13 cellular contexts compared by ENCODE assay signal in the genomic region with DNA sequence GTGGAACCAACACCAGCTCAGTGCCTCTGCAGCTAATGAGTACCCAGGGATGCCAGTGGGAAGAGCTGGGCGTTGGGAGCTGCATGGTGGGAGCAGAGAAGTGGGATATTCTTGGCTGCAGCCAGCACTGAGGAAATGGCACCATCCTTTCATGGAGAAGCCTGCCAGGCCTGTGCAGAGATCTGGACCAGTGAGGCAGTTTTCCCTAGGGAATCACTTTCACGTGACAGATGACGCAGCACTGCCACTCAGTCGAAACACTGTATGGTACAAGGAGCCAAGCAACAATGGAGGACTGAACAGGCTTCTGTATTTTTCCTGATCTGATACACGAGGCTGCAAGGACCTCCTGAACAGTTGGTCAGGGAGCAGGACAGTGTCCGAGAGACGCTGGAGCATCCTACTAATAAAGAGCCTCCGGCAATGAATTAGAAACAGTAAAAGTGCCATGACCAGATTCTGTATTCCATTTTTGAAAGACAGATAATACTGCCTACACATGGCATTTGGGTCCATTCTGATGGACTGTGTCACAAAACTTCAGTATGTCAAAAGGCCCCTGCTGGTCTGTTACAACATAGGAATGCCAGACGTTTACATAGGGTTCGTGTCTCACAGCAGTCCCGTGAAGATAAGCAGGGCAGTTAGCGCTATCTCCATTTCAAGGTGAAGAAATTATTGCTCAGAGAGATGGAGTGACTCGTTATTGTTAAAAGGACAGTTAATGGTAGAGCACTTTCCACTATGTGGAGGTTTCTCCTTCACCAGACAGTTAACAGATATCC.
"Had no signal": no experiment of that assay in that cellular context is flagged by ENCODE, and none has a peak within 500 bp of the region (broad histone marks: within the 10 kb centered on the region; RNA-seq: fewer than 3 reads in every experiment).

No MANE protein-coding gene starts in this region.

- H3K4me3 Mint-ChIP-seq: activated naive CD4-positive, alpha-beta T cell treated with anti-CD3 and anti-CD28 coated beads, Interleukin-2, amount 10 ng/mL, durations not matched to agents 7 days and 5 days; memory B cell; naive thymus-derived CD8-positive, alpha-beta T cell had no signal

- DNase-seq: activated CD4-positive, alpha-beta T cell treated with anti-CD3 and anti-CD28 coated beads, Interleukin-2, amount 50 U/mL, for 4 hours; activated naive CD4-positive, alpha-beta T cell treated with anti-CD3 and anti-CD28 coated beads, Interleukin-2, amount 10 ng/mL, durations not matched to agents 7 days and 5 days; activated T-cell treated with anti-CD3 and anti-CD28 coated beads, Interleukin-2, amount 50 U/mL, for 1 hour; kidney; left ventricle myocardium inferior; naive thymus-derived CD8-positive, alpha-beta T cell; stimulated activated CD4-positive, alpha-beta T cell treated with anti-CD3 and anti-CD28 coated beads, Interleukin-12 subunit alpha, Interleukin-12 subunit beta, amount 100 ng/mL, for 4 hours; stimulated activated CD4-positive, alpha-beta T cell treated with anti-CD3 and anti-CD28 coated beads, Interleukin-2, amount 100 ng/mL, for 24 hours had no signal

- H3K36me3 ChIP-seq: cardiac muscle cell, esophagus muscularis mucosa, left ventricle myocardium inferior, neutrophil, thoracic aorta had no signal

- H3K9me3 Mint-ChIP-seq: activated naive CD4-positive, alpha-beta T cell treated with anti-CD3 and anti-CD28 coated beads, Interleukin-2, amount 10 ng/mL, durations not matched to agents 7 days and 5 days; memory B cell; naive thymus-derived CD8-positive, alpha-beta T cell had no signal

- H3K4me1 Mint-ChIP-seq: activated naive CD4-positive, alpha-beta T cell treated with anti-CD3 and anti-CD28 coated beads, Interleukin-2, amount 10 ng/mL, durations not matched to agents 7 days and 5 days had no signal

- H3K36me3 Mint-ChIP-seq: activated naive CD4-positive, alpha-beta T cell treated with anti-CD3 and anti-CD28 coated beads, Interleukin-2, amount 10 ng/mL, durations not matched to agents 7 days and 5 days; memory B cell; naive thymus-derived CD8-positive, alpha-beta T cell had no signal

- H3K4me3 ChIP-seq: cardiac muscle cell, esophagus muscularis mucosa, left ventricle myocardium inferior, thoracic aorta had no signal

- H3K27ac Mint-ChIP-seq: activated naive CD4-positive, alpha-beta T cell treated with anti-CD3 and anti-CD28 coated beads, Interleukin-2, amount 10 ng/mL, durations not matched to agents 7 days and 5 days; memory B cell; naive thymus-derived CD8-positive, alpha-beta T cell had no signal

- H3K27me3 Mint-ChIP-seq: activated naive CD4-positive, alpha-beta T cell treated with anti-CD3 and anti-CD28 coated beads, Interleukin-2, amount 10 ng/mL, durations not matched to agents 7 days and 5 days; memory B cell had no signal

- H3K4me1 ChIP-seq: left ventricle myocardium inferior had no signal

- H3K27me3 ChIP-seq: cardiac muscle cell, esophagus muscularis mucosa, neutrophil had no signal

- H3K27ac ChIP-seq: cardiac muscle cell, esophagus muscularis mucosa, left ventricle myocardium inferior, neutrophil, thoracic aorta had no signal

- H3K9me3 ChIP-seq: esophagus muscularis mucosa, left ventricle myocardium inferior, neutrophil, thoracic aorta had no signal
